In the genomic region with DNA sequence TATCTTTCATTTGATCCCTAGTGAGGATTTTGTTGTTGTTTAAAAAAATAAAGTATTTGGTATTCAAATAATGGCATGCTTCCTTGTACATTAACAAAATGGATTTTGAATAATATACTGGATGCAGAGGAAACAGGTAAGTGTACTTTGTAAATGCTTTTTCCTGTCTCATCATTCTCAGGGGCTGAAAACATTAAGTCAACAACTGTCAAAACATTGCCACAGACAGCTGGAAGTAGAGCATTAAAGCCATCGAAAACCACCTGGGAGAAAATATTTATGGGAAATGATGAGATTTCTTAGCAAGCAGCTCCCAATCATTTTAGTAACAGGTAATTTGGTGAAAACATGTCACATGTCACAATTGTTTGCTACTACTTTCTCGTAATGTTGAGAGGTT, we compare ENCODE assay signal across 24 cellular contexts. TPM values are rescaled to one million over a fixed set of nuclear protein-coding genes. Genes with fewer than 3 reads are reported as not detected.
"Had no signal": no experiment of that assay in that cellular context is flagged by ENCODE, and none has a peak within 500 bp of the region (broad histone marks: within the 10 kb centered on the region; RNA-seq: fewer than 3 reads in every experiment).

No MANE protein-coding gene starts in this region.

- H3K4me1 ChIP-seq: SJSA1 had no signal

- H3K36me3 ChIP-seq: MG63, SJSA1 had no signal

- H3K9me3 ChIP-seq: MG63, SJSA1 had no signal

- FAIRE-seq: HepG2, RCC 7860 had no signal

- DNase-seq: IMR-90, Karpas-422, KG1, MG63, NCI-H1092, NCI-H1105 treated with DMSO at 0.1 percent for 48 hours, NCI-H1417 treated with DMSO at 0.1 percent for 48 hours, NCI-H146, NCI-H1694 treated with DMSO at 0.1 percent for 48 hours, NCI-H2107, NCI-H2227 treated with DMSO at 0.1 percent for 48 hours, NCI-H524, NCI-H526 treated with DMSO at 0.1 percent for 48 hours, NCI-H82, Right ventricle myocardium superior, RPMI8226, SIG-M5, T-helper 1 cell had no signal

- H3K27me3 ChIP-seq: MG63, SJSA1 had no signal

- H3K27ac ChIP-seq: SJSA1, SK-N-MC had no signal

- H3K4me3 ChIP-seq: MG63, SJSA1, SK-N-MC had no signal

- ATAC-seq: HepG2 had no signal

RNA-seq across cellular contexts. Expression of gene TAS2R39, which starts 10.7 kb away (rescaled TPM):
- total RNA-seq: HepG2, HT1080, IMR-90, NCI-H460, Right ventricle myocardium superior, SJSA1 had no signal
- polyA plus RNA-seq: HepG2, IMR-90 had no signal

RNA-seq across cellular contexts. Expression of gene TAS2R40, which starts 28.0 kb away (rescaled TPM):
- total RNA-seq: HepG2, HT1080, IMR-90, NCI-H460, Right ventricle myocardium superior, SJSA1 had no signal
- polyA plus RNA-seq: HepG2, IMR-90 had no signal
